4 cellular contexts compared by ENCODE assay signal in the genomic region with DNA sequence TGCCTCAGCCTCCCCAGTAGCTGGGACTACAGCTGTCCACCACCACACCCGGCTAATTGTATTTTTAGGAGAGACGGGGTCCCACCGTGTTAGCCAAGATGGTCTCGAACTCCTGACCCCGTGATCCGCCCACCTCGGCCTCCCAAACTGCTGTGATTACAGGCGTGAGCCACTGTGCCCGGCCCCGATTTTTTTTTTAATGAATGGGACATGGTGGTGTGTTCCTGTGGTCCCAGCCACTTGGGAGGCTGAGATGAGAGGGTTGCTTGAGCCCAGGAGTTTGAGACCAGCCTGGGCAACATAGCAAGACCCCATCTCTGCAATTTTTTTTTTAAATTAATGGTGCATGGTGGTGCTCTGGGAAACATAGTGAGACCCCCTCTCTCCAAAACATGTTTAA.
DNase-seq lines count a peak whose midpoint lies in the region; ATAC-seq and TF ChIP-seq lines count a peak whose summit lies in the region.
"Not testable (repeated sequence)": the region's sequence is repeated elsewhere in the genome, so short reads cannot be mapped to it uniquely, and the experiment has no call there.

No MANE protein-coding gene starts in this region.

- H3K14ac ChIP-seq in trophoblast cell (ENCODE audit: low read length), result not testable (repeated sequence)

- TF ChIP-seq CTCF in chondrocyte (IDR thresholded peaks at IDR 0.05); lung (IDR thresholded peaks at IDR 0.05; ENCODE audit: control extremely low read depth, extremely low read depth): not testable (repeated sequence)

- H3K4me3 ChIP-seq in Karpas-422 (ENCODE audit: low read length); lung: not testable (repeated sequence)
- H3K4me3 ChIP-seq in trophoblast cell (ENCODE audit: low read depth, low read length), result peak overlapping the region; percentile 13

- peaks cover 36% of the 10 kb centered on the region for H3K9me3 Mint-ChIP-seq in chondrocyte (ENCODE audit: low read depth)

- not testable (repeated sequence) for H3K9ac ChIP-seq in Karpas-422 (ENCODE audit: low read length); trophoblast cell (ENCODE audit: low read length)

- H3K4me2 ChIP-seq in Karpas-422 (ENCODE audit: low read depth, low read length, poor library complexity, severe bottlenecking); trophoblast cell (ENCODE audit: low read length): not testable (repeated sequence)

- H3K27me3 Mint-ChIP-seq in chondrocyte (ENCODE audit: low read depth), result not testable (repeated sequence)

- H2BK5ac ChIP-seq in trophoblast cell (ENCODE audit: low read depth, low read length, poor library complexity), result not testable (repeated sequence)

- H3K9me2 ChIP-seq in Karpas-422 (replicated peaks; ENCODE audit: insufficient read depth, low read length), result not testable (repeated sequence)

- not testable (repeated sequence) for H3K36me3 Mint-ChIP-seq in chondrocyte (ENCODE audit: low read depth)

- peak; percentile 46 for DNase-seq in Karpas-422
- peak; percentile 95 for DNase-seq in chondrocyte (ENCODE audit: low spot score)
- peak; percentile 26 for DNase-seq in lung (ENCODE audit: low spot score)
- DNase-seq in trophoblast cell, result not testable (repeated sequence)

- H3K23ac ChIP-seq in trophoblast cell (ENCODE audit: low read length), result not testable (repeated sequence)

- not testable (repeated sequence) for H2AK5ac ChIP-seq in trophoblast cell (ENCODE audit: low read length)

- not testable (repeated sequence) for H4K8ac ChIP-seq in trophoblast cell (ENCODE audit: low read depth, low read length)

- not testable (repeated sequence) for H2BK12ac ChIP-seq in trophoblast cell (ENCODE audit: low read length)

- WGBS in lung, 2 donors, result 79 to 80% methylated on average over 10 of the region's 10 CpGs
- no CpG with 5 or more reads among the region's 10 CpGs for WGBS in trophoblast cell (ENCODE audit: extremely low coverage, insufficient coverage, insufficient read length)

- not testable (repeated sequence) for H2AFZ ChIP-seq in Karpas-422 (ENCODE audit: low read length); trophoblast cell (ENCODE audit: insufficient read depth, low read length, poor library complexity)

- H3K36me3 ChIP-seq in Karpas-422 (ENCODE audit: insufficient read depth, low read length); lung (ENCODE audit: control insufficient read depth in 2 of 2, insufficient read depth in 2 of 2, low read length in 2 of 2); trophoblast cell (ENCODE audit: control insufficient read depth in 1 of 2, insufficient read depth in 2 of 2, low read length in 2 of 2): not testable (repeated sequence)

- H3K4ac ChIP-seq in trophoblast cell (ENCODE audit: low read depth, low read length), result not testable (repeated sequence)

- H3K27me3 ChIP-seq in Karpas-422 (ENCODE audit: low read length); lung (ENCODE audit: control insufficient read depth, insufficient read depth); trophoblast cell (ENCODE audit: insufficient read depth, low read length): not testable (repeated sequence)

- H4K20me1 ChIP-seq in Karpas-422 (ENCODE audit: insufficient read depth, low read depth, low read length), result not testable (repeated sequence)

- not testable (repeated sequence) for H3K4me1 ChIP-seq in Karpas-422 (ENCODE audit: low read length); lung (ENCODE audit: control insufficient read depth in 2 of 2, insufficient read depth in 2 of 2, low read length in 2 of 2); trophoblast cell (ENCODE audit: control insufficient read depth in 1 of 2, insufficient read depth in 2 of 2, low read length in 2 of 2)

- H3K27ac ChIP-seq in Karpas-422 (ENCODE audit: low read length); lung (ENCODE audit: low read depth in 1 of 2, low read length in 1 of 2); trophoblast cell (ENCODE audit: low read depth, low read length): not testable (repeated sequence)

- ATAC-seq in lung (ENCODE audit: insufficient read depth, low FRiP score), result not testable (repeated sequence)

- not testable (repeated sequence) for H3K79me2 ChIP-seq in Karpas-422 (ENCODE audit: low read length); trophoblast cell (ENCODE audit: control insufficient read depth, insufficient read depth, low read length, poor library complexity)

- H3K4me3 Mint-ChIP-seq in chondrocyte (ENCODE audit: unreplicated experiment), result not testable (repeated sequence)

- H3K27ac Mint-ChIP-seq in chondrocyte (ENCODE audit: unreplicated experiment), result not testable (repeated sequence)

- not testable (repeated sequence) for H4K91ac ChIP-seq in trophoblast cell (ENCODE audit: low read depth, low read length)

- H3K9me3 ChIP-seq in Karpas-422 (ENCODE audit: low read length) (peaks cover 34% of the 10 kb centered on the region), lung (ENCODE audit: control insufficient read depth in 2 of 2, insufficient read depth in 1 of 2, low read length in 1 of 2) (peaks cover 0 to 25% of the 10 kb centered on the region in 2 donors), trophoblast cell (ENCODE audit: insufficient read depth, low read depth, low read length) (peaks cover 46% of the 10 kb centered on the region)

- not testable (repeated sequence) for H4K12ac ChIP-seq in trophoblast cell (ENCODE audit: low read depth, low read length)

- not testable (repeated sequence) for H2BK120ac ChIP-seq in trophoblast cell (ENCODE audit: insufficient read depth, low read length, poor library complexity)

- not testable (repeated sequence) for H3K4me1 Mint-ChIP-seq in chondrocyte (ENCODE audit: low read depth)

- H3K18ac ChIP-seq in trophoblast cell (ENCODE audit: low read length), result not testable (repeated sequence)

- H3K79me1 ChIP-seq in trophoblast cell (ENCODE audit: low read length), result not testable (repeated sequence)
